In the genomic region with DNA sequence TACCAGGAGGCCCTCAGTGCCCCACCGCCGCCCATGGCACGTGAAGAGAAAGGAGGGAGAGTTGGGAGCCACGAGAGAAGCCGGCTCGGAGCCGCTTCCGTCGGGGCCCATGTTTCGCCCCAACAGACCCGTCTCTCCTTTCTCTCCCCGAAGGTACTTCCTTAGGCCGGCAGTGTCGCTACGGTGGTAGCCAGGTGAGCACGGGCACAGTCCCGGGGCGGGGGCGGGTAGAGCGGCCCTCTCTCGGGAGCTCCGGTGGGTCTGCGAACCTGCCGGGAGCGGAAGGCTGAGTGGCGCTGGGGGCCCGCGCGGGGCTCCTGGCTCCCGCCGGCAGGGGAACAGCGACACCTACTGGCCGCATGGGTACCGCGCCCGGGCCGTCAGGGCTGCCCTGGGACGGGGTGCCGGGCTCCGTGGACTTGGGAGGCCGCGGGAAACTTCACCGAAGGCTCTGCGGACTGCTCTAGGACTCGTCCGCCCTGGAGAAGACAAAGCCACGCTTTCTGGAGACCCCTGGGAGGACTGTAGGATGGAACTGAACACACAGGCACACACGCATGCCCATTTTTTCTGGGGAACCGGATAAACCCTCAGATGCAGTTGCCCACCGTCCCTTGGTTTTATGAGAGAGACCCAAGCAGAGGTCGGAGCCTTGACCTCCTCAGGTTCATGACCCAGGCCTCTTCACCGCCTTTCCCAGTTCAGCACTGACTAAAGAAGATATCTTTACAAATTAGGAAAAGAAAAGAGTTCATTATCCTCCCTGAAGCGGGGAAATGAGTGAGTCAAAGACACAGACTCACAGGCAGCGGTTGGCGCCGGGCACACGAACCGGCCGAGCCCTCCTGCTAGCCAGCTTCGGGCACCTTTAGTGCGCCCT, we compare ENCODE assay signal across 8 cellular contexts.
DNase-seq lines count a peak whose midpoint lies in the region; ATAC-seq and TF ChIP-seq lines count a peak whose summit lies in the region.

No MANE protein-coding gene starts in this region.

- peak; percentile 50 for DNase-seq in NCI-H2171 treated with DMSO at 0.1 percent for 48 hours (lab: John Stamatoyannopoulos, UW)
- DNase-seq in activated CD4-positive, alpha-beta T cell treated with anti-CD3 and anti-CD28 coated beads, Interleukin-2, amount 10 ng/mL, durations not matched to agents 24 days and 14 days, result peak; percentile 94
- DNase-seq in colonic mucosa, result peak; percentile 76
- peak; percentile 80 for DNase-seq in lower lobe of right lung
- peak; percentile 46 to 74 (median 52) for DNase-seq in stimulated activated CD4-positive, alpha-beta T cell treated with anti-CD3 and anti-CD28 coated beads, TNF-alpha, amount 100 ng/mL, for 4 hours (ENCODE audit: low read depth in 3 of 3)

- H3K9me3 Mint-ChIP-seq in activated CD4-positive, alpha-beta T cell treated with anti-CD3 and anti-CD28 coated beads, Interleukin-2, amount 10 ng/mL, durations not matched to agents 24 days and 14 days, result peaks cover 5% of the 10 kb centered on the region

- peak overlapping the region; percentile 58 for H3K4me3 Mint-ChIP-seq in activated CD4-positive, alpha-beta T cell treated with anti-CD3 and anti-CD28 coated beads, Interleukin-2, amount 10 ng/mL, durations not matched to agents 24 days and 14 days

- peak overlapping the region; percentile 30 for H3K4me3 ChIP-seq in colonic mucosa
- H3K4me3 ChIP-seq in lower lobe of right lung, result peak overlapping the region; percentile 44

- intact Hi-C loops in activated CD4-positive, alpha-beta T cell treated with anti-CD3 and anti-CD28 coated beads, Interleukin-2, amount 10 ng/mL, durations not matched to agents 24 days and 14 days (cut with micrococcal nuclease), result loop anchor here (1.0 to 10.0 kb wide), 4 partner anchors 11 to 1256 kb away; no protein-coding TSS in a partner anchor
- intact Hi-C loops in colonic mucosa (cut with DNase I) (no loop called here), lower lobe of right lung (cut with DNase I) (no loop called here)

- H3K36me3 ChIP-seq in colonic mucosa (no peaks in the 10 kb centered on the region), lower lobe of right lung (no peaks in the 10 kb centered on the region)

- no peak overlapping the region for H3K9ac ChIP-seq in colonic mucosa (ENCODE audit: low read depth in 2 of 2, low read length in 2 of 2)

- H3K27me3 ChIP-seq in colonic mucosa (peaks cover 89% of the 10 kb centered on the region), lower lobe of right lung (ENCODE audit: low read depth) (peaks cover 98% of the 10 kb centered on the region)

- H3K9me3 ChIP-seq in colonic mucosa (no peaks in the 10 kb centered on the region), lower lobe of right lung (no peaks in the 10 kb centered on the region)

- no peaks in the 10 kb centered on the region for H3K4me1 ChIP-seq in colonic mucosa
- peaks cover 16% of the 10 kb centered on the region for H3K4me1 ChIP-seq in lower lobe of right lung

- H3K27ac Mint-ChIP-seq in activated CD4-positive, alpha-beta T cell treated with anti-CD3 and anti-CD28 coated beads, Interleukin-2, amount 10 ng/mL, durations not matched to agents 24 days and 14 days, result no peak overlapping the region

- H3K27me3 Mint-ChIP-seq in activated CD4-positive, alpha-beta T cell treated with anti-CD3 and anti-CD28 coated beads, Interleukin-2, amount 10 ng/mL, durations not matched to agents 24 days and 14 days, result peaks cover 82% of the 10 kb centered on the region

- peak overlapping the region; percentile 77 for H3K27ac ChIP-seq in 22Rv1
- no peak overlapping the region for H3K27ac ChIP-seq in colonic mucosa
- H3K27ac ChIP-seq in lower lobe of right lung, result no peak overlapping the region

- H3K4me1 Mint-ChIP-seq in activated CD4-positive, alpha-beta T cell treated with anti-CD3 and anti-CD28 coated beads, Interleukin-2, amount 10 ng/mL, durations not matched to agents 24 days and 14 days, result peaks cover 19% of the 10 kb centered on the region

- no peak for TF ChIP-seq POLR2A in GM18505 (IDR thresholded peaks at IDR 0.05; ENCODE audit: borderline replicate concordance, extremely low read depth, insufficient read depth, insufficient read length)

- peak; percentile 94 for TF ChIP-seq CTCF in 22Rv1 (IDR thresholded peaks at IDR 0.05)
- peak; percentile 91 for TF ChIP-seq CTCF in colonic mucosa (IDR thresholded peaks at IDR 0.05)
- peak; percentile 98 for TF ChIP-seq CTCF in lower lobe of right lung (IDR thresholded peaks at IDR 0.05)

- H3K36me3 Mint-ChIP-seq in activated CD4-positive, alpha-beta T cell treated with anti-CD3 and anti-CD28 coated beads, Interleukin-2, amount 10 ng/mL, durations not matched to agents 24 days and 14 days (ENCODE audit: low read depth), result peaks cover 2% of the 10 kb centered on the region

- ATAC-seq in GM18505 (IDR thresholded peaks at IDR 0.05; ENCODE audit: unreplicated experiment), result peak; percentile 89
- ATAC-seq in HG02943 (IDR thresholded peaks at IDR 0.05; ENCODE audit: low read depth, unreplicated experiment), result peak; percentile 66
- peak; percentile 94 to 95 for ATAC-seq in lower lobe of right lung
